In the genomic region with DNA sequence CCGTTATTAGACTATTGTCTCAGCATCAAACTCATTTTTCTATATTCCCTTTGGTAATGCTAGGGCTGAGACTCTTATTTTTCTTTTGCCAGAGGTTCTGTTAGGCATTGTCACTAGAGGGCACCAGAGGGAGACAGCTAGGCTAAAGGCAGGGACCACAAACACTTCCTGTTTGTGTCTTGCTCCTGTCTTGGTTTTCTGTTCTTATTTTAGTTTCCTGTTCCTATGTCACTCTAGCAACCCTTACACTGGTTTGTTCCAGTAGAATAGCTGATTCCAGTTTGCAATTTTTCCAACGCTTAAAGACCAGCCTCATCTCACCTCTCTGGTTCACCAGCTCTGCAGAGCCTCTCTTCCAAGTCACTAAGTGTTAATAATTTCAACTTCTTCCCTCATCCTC, we compare ENCODE assay signal across 7 cellular contexts.
A peak's percentile ranks its signal among the peaks of the same experiment; 100 is the strongest.
DNase-seq lines count a peak whose midpoint lies in the region; ATAC-seq and TF ChIP-seq lines count a peak whose summit lies in the region.

No MANE protein-coding gene starts in this region.

- POLR2A ChIA-PET in GM10248 (lab: Yijun Ruan, JAX) (no interaction called here), IMR-90 (lab: Charles Lee; ENCODE audit: unreplicated experiment) (no interaction called here)

- no peaks in the 10 kb centered on the region for H3K9me1 ChIP-seq in IMR-90 (ENCODE audit: insufficient read depth, low read length)

- 0 out of 2 replicates have a peak overlapping the region, but pooled peaks have one; percentile 20 for H4K91ac ChIP-seq in IMR-90 (ENCODE audit: insufficient read depth, low read depth, low read length)

- peak overlapping the region; percentile 45; the same call in 1 of the 2 replicates for H3K4ac ChIP-seq in IMR-90 (ENCODE audit: low read depth, low read length)

- H2BK120ac ChIP-seq in IMR-90 (ENCODE audit: low read depth, low read length), result peak overlapping the region; percentile 54; the same call in 1 of the 2 replicates

- no peaks in the 10 kb centered on the region for H3K4me1 ChIP-seq in IMR-90 (ENCODE audit: control insufficient read depth, insufficient read depth, low read length)

- H2AK9ac ChIP-seq in IMR-90 (replicated peaks; ENCODE audit: low read depth, low read length, poor library complexity), result no peak overlapping the region

- no peak overlapping the region for H3K56ac ChIP-seq in IMR-90 (ENCODE audit: extremely low read depth, insufficient read depth, low read length)

- no peaks in the 10 kb centered on the region for H3K27me3 ChIP-seq in IMR-90 (ENCODE audit: control insufficient read depth, insufficient read depth, low read length)

- TF ChIP-seq CTCF in GM10248 (IDR thresholded peaks at IDR 0.05; ENCODE audit: control extremely low read depth, extremely low read depth, low read depth, missing control alignments), result peak; percentile 80
- peak; percentile 87 for TF ChIP-seq CTCF in IMR-90 (conservative IDR thresholded peaks at IDR 0.05; ENCODE audit: low read depth, low read length)

- H3K4me2 ChIP-seq in IMR-90 (ENCODE audit: low read depth, low read length), result no peak overlapping the region

- no peak overlapping the region for H2BK5ac ChIP-seq in IMR-90 (ENCODE audit: low read depth, low read length, poor library complexity, severe bottlenecking)

- no peak overlapping the region for H3K27ac ChIP-seq in IMR-90 (ENCODE audit: insufficient read depth, low read length)

- H2AFZ ChIP-seq in IMR-90 (replicated peaks; ENCODE audit: low read length, poor library complexity), result peak overlapping the region; percentile 82

- peak overlapping the region in 1 of 2 experiments; percentile 84; a peak in 3 of 4 replicates for H4K8ac ChIP-seq in IMR-90 (ENCODE audit: low read depth in 2 of 2, low read length in 2 of 2)

- CTCF ChIA-PET in GM10248 (lab: Yijun Ruan, JAX) (interaction anchor here (0.9 to 4.5 kb wide), 30 partner anchors 8 to 1767 kb away, joined by 3 to 35 read pairs (median 4); no protein-coding TSS in a partner anchor), IMR-90 (lab: Yijun Ruan, JAX) (interaction anchor here (0.5 to 3.0 kb wide), 11 partner anchors 9 to 515 kb away, joined by 3 to 10 read pairs (median 4); no protein-coding TSS in a partner anchor)

- intact Hi-C loops in IMR-90 (cut with micrococcal nuclease), result loop anchor here (1.0 to 5.0 kb wide), 6 partner anchors 287 to 1041 kb away; no protein-coding TSS in a partner anchor

- peak; percentile 84 for TF ChIP-seq RAD21 in IMR-90 (IDR thresholded peaks at IDR 0.05; ENCODE audit: low read length)

- no peaks in the 10 kb centered on the region for H3K9me3 ChIP-seq in IMR-90 (ENCODE audit: control insufficient read depth, insufficient read depth, low read length)

- H2BK20ac ChIP-seq in IMR-90 (ENCODE audit: low read depth, low read length), result peak overlapping the region; percentile 87

- H2BK15ac ChIP-seq in IMR-90 (ENCODE audit: low read depth, low read length), result no peak overlapping the region

- no peaks in the 10 kb centered on the region for H3K79me1 ChIP-seq in IMR-90 (ENCODE audit: low read depth in 1 of 2, low read length in 2 of 2)

- no peak overlapping the region for H2AK5ac ChIP-seq in IMR-90 (ENCODE audit: low read depth, low read length)

- H4K20me1 ChIP-seq in IMR-90 (ENCODE audit: insufficient read depth, low read length), result no peaks in the 10 kb centered on the region

- no peak for TF ChIP-seq POLR2A in IMR-90 (IDR thresholded peaks at IDR 0.05; ENCODE audit: low read depth, low read length)

- DNase-seq in GM10248 (ENCODE audit: extremely low spot score) (peak; percentile 58), IMR-90 (peak; percentile 74), OCI-M1 (lab: John Stamatoyannopoulos, UW) (peak; percentile 93), glomerular endothelial cell (ENCODE audit: extremely low read depth, low read depth, low spot score) (peak; percentile 72), pulmonary artery endothelial cell (ENCODE audit: low read depth, low spot score) (peak; percentile 39)
- DNase-seq in activated gamma-delta T cell treated with anti-CD3 and anti-CD28 coated beads, Interleukin-2, amount 50 U/mL, for 16 hours (ENCODE audit: low read depth), result peak; percentile 27

- in situ Hi-C loops in IMR-90 (cut with MboI; ENCODE audit: low sequenced_read_pairs), result loop anchor here (5.0 to 25.0 kb wide), 5 partner anchors 286 to 946 kb away; no protein-coding TSS in a partner anchor

- no peak overlapping the region for H3K4me3 ChIP-seq in IMR-90 (ENCODE audit: insufficient read depth, low read depth, low read length)

- H3K36me3 ChIP-seq in IMR-90 (ENCODE audit: control insufficient read depth, insufficient read depth, low read length), result no peaks in the 10 kb centered on the region

- peak overlapping the region; percentile 90; the same call in 1 of the 2 replicates for H4K5ac ChIP-seq in IMR-90 (ENCODE audit: low read depth, low read length)

- no CpG with 5 or more reads among the region's 2 CpGs for WGBS in IMR-90 (ENCODE audit: extremely low coverage in 2 of 2, insufficient read length in 1 of 2), 2 experiments

- ATAC-seq in GM21786 (IDR thresholded peaks at IDR 0.05; ENCODE audit: unreplicated experiment), result peak; percentile 99
- peak; percentile 96 for ATAC-seq in IMR-90 (ENCODE audit: low read depth)

- no peak overlapping the region for H3K23ac ChIP-seq in IMR-90 (ENCODE audit: low read depth, low read length)

- dilution Hi-C loops in IMR-90 (cut with HindIII; ENCODE audit: low sequenced_read_pairs, unreplicated experiment), result no loop called here

- no TSS peak for BruUV-seq in IMR-90 (replicated peaks; lab: Mats Ljungman, UMichigan)

- peak overlapping the region; percentile 73; the same call in 1 of the 2 replicates for H3K18ac ChIP-seq in IMR-90 (ENCODE audit: low read depth, low read length)

- H3K9ac ChIP-seq in IMR-90 (ENCODE audit: low read depth, low read length), result no peak overlapping the region

- peak overlapping the region; percentile 74; the same call in 1 of the 2 replicates for H3K14ac ChIP-seq in IMR-90 (replicated peaks; ENCODE audit: low read depth, low read length)

TF ChIP-seq in IMR-90, 13 proteins besides CTCF, POLR2A, EP300 and RAD21:
- peak; percentile 94 for TF ChIP-seq SMC3 (IDR thresholded peaks at IDR 0.05; ENCODE audit: low read depth, low read length)
- TF ChIP-seq, protein P1, sequence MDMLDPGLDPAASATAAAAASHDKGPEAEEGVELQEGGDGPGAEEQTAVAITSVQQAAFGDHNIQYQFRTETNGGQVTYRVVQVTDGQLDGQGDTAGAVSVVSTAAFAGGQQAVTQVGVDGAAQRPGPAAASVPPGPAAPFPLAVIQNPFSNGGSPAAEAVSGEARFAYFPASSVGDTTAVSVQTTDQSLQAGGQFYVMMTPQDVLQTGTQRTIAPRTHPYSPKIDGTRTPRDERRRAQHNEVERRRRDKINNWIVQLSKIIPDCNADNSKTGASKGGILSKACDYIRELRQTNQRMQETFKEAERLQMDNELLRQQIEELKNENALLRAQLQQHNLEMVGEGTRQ (IDR thresholded peaks at IDR 0.05; ENCODE audit: low read depth, low read length), result no peak

Comparison
In these comparisons a context has a peak if more than half of its experiments do, and no peak if none do; other contexts are left out.
1. DNase-seq: peak in every context shown above with its lines; median percentile 93 in OCI-M1; 74 in IMR-90; 72 in glomerular endothelial cell; 58 in GM10248; 39 in pulmonary artery endothelial cell; 27 in activated gamma-delta T cell treated with anti-CD3 and anti-CD28 coated beads, Interleukin-2, amount 50 U/mL, for 16 hours.